In genomic region chr16:20409398-20410152, GRCh38 we compare ENCODE assay signal across 8 cellular contexts.
DNase-seq lines count a peak whose midpoint lies in the region; ATAC-seq lines count a peak whose summit lies in the region.

A gene with protein sequence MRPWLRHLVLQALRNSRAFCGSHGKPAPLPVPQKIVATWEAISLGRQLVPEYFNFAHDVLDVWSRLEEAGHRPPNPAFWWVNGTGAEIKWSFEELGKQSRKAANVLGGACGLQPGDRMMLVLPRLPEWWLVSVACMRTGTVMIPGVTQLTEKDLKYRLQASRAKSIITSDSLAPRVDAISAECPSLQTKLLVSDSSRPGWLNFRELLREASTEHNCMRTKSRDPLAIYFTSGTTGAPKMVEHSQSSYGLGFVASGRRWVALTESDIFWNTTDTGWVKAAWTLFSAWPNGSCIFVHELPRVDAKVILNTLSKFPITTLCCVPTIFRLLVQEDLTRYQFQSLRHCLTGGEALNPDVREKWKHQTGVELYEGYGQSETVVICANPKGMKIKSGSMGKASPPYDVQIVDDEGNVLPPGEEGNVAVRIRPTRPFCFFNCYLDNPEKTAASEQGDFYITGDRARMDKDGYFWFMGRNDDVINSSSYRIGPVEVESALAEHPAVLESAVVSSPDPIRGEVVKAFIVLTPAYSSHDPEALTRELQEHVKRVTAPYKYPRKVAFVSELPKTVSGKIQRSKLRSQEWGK (plus strand): TSS chr16:20409534. CDS start chr16:20411485, 1,951 bp downstream.

- peak; percentile 50 for ATAC-seq in HG03095 (IDR thresholded peaks at IDR 0.05; ENCODE audit: unreplicated experiment)
- no peak for ATAC-seq in HG03025 (IDR thresholded peaks at IDR 0.05; ENCODE audit: low FRiP score, unreplicated experiment)
- ATAC-seq in HG03159 (IDR thresholded peaks at IDR 0.05; ENCODE audit: unreplicated experiment) = no peak

- H3K36me3 ChIP-seq in muscle layer of duodenum (ENCODE audit: control insufficient read depth in 1 of 2, insufficient read depth in 2 of 2, low read length in 2 of 2) = no peaks in the 10 kb centered on the region

- DNase-seq in DMS79 treated with DMSO at 0.1 percent for 48 hours (lab: John Stamatoyannopoulos, UW) (peak; percentile 41), epidermal melanocyte (ENCODE audit: insufficient read length, low spot score) (no peak), NCI-H510A (lab: John Stamatoyannopoulos, UW) (no peak)

- H3K27ac ChIP-seq in angular gyrus (ENCODE audit: low read depth, low read length) (peak within 1 kb of the TSS; percentile 29), muscle layer of duodenum (ENCODE audit: low read length) (peak within 1 kb of the TSS; percentile 40)

- no peaks in the 10 kb centered on the region for H3K27me3 ChIP-seq in muscle layer of duodenum (ENCODE audit: low read depth, low read length)

- H3K4me1 ChIP-seq in muscle layer of duodenum (ENCODE audit: control insufficient read depth in 1 of 2, insufficient read depth in 2 of 2, low read length in 2 of 2) = no peaks in the 10 kb centered on the region

- no peaks in the 10 kb centered on the region for H3K9me3 ChIP-seq in muscle layer of duodenum (ENCODE audit: control insufficient read depth in 1 of 2, low read length in 2 of 2)

- H3K4me3 ChIP-seq in muscle layer of duodenum (ENCODE audit: low read depth in 1 of 2, low read length in 2 of 2) = no peak within 1 kb of the TSS
